ENCODE assay signal across 13 cellular contexts in the genomic region with DNA sequence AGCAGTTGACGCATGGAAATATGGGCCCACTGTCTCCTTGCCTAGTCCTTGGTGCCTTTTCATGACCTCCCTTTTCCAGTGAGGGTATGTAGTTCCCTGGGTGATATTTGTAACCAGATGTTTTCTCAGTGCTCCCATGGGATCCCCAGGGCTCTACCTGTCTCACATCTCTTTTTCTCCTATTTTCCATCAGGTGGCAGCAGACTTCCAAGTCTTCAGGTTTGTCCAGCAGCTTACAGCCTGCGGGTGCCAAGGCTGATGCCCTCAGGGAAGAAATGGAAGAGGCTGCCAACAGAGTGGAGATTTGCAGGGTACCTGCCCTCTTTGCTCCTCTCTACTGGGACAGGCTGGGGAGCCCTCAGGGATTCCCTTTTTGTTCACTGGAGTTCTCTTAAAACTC.
DNase-seq lines count a peak whose midpoint lies in the region; FAIRE-seq and TF ChIP-seq lines count a peak whose summit lies in the region.
"Had no signal": no experiment of that assay in that cellular context is flagged by ENCODE, and none has a peak within 500 bp of the region (broad histone marks: within the 10 kb centered on the region; RNA-seq: fewer than 3 reads in every experiment).

No MANE protein-coding gene starts in this region.

- no peak overlapping the region for H3K18ac ChIP-seq in trophoblast cell (ENCODE audit: low read length)

- no peak for TF ChIP-seq POLR2A in transverse colon (IDR thresholded peaks at IDR 0.05)

- H3K27me3 ChIP-seq in bronchial epithelial cell (ENCODE audit: control insufficient read depth, insufficient read depth, low read length) (no peaks in the 10 kb centered on the region), trophoblast cell (ENCODE audit: insufficient read depth, low read length) (no peaks in the 10 kb centered on the region), transverse colon (no peaks in the 10 kb centered on the region)
- H3K27me3 ChIP-seq: heart left ventricle had no signal

- intact Hi-C loops in transverse colon (cut with DNase I; ENCODE audit: low total_unique reads), result no loop called here

- H4K91ac ChIP-seq in trophoblast cell (ENCODE audit: low read depth, low read length), result no peak overlapping the region

- no peak overlapping the region for H2AFZ ChIP-seq in trophoblast cell (ENCODE audit: insufficient read depth, low read length, poor library complexity)

- TF ChIP-seq CTCF in bronchial epithelial cell (IDR thresholded peaks at IDR 0.05; ENCODE audit: insufficient read depth, low read length, severe bottlenecking), result peak; percentile 12
- no peak for TF ChIP-seq CTCF in transverse colon (IDR thresholded peaks at IDR 0.05)

- no peak overlapping the region for H3K4ac ChIP-seq in trophoblast cell (ENCODE audit: low read depth, low read length)

- no peak overlapping the region for H4K8ac ChIP-seq in trophoblast cell (ENCODE audit: low read depth, low read length)

- H3K4me2 ChIP-seq in trophoblast cell (ENCODE audit: low read length), result no peak overlapping the region

- H3K79me1 ChIP-seq in trophoblast cell (ENCODE audit: low read length), result no peaks in the 10 kb centered on the region

- DNase-seq in NCI-H2107 treated with DMSO at 0.1 percent for 48 hours (lab: John Stamatoyannopoulos, UW; ENCODE audit: unreplicated experiment), result peak; percentile 7
- no peak for DNase-seq in NCI-H2107 (lab: John Stamatoyannopoulos, UW)
- peak; percentile 3 for DNase-seq in NCI-H1105 (lab: John Stamatoyannopoulos, UW)
- DNase-seq in bronchial epithelial cell (ENCODE audit: low read depth), result peak; percentile 8
- DNase-seq in trophoblast cell, result peak; percentile 51 to 83
- DNase-seq in activated T-cell treated with anti-CD3 and anti-CD28 coated beads, Interleukin-2, amount 50 U/mL, for 48 hours, result no peak
- no peak for DNase-seq in NCI-H2196 treated with DMSO at 0.1 percent for 48 hours (lab: John Stamatoyannopoulos, UW; ENCODE audit: unreplicated experiment)
- no peak for DNase-seq in transverse colon
- DNase-seq: activated CD8-positive, alpha-beta memory T cell treated with anti-CD3 and anti-CD28 coated beads, Interleukin-2, amount 50 U/mL, for 48 hours; heart left ventricle; naive thymus-derived CD4-positive, alpha-beta T cell; NCI-H1436 treated with DMSO at 0.1 percent for 48 hours; stimulated activated CD4-positive, alpha-beta T cell treated with anti-CD3 and anti-CD28 coated beads, Interleukin-2, amount 100 ng/mL, for 24 hours had no signal

- no peak overlapping the region for H3K14ac ChIP-seq in trophoblast cell (ENCODE audit: low read length)

- H3K4me1 ChIP-seq in trophoblast cell (ENCODE audit: control insufficient read depth in 1 of 2, insufficient read depth in 2 of 2, low read length in 2 of 2) (no peaks in the 10 kb centered on the region), transverse colon (no peaks in the 10 kb centered on the region)

- no peak overlapping the region for H3K27ac ChIP-seq in trophoblast cell (ENCODE audit: low read depth, low read length)
- H3K27ac ChIP-seq in transverse colon, result no peak overlapping the region

- H2BK5ac ChIP-seq in trophoblast cell (ENCODE audit: low read depth, low read length, poor library complexity), result no peak overlapping the region

- FAIRE-seq in bronchial epithelial cell (lab: Jason Lieb, UNC), result no peak

- H2BK12ac ChIP-seq in trophoblast cell (ENCODE audit: low read length), result no peak overlapping the region

- no peak overlapping the region for H3K9ac ChIP-seq in trophoblast cell (ENCODE audit: low read length)

- H3K4me3 ChIP-seq in bronchial epithelial cell (ENCODE audit: low read depth, low read length), result no peak overlapping the region
- H3K4me3 ChIP-seq in trophoblast cell (ENCODE audit: low read depth, low read length), result no peak overlapping the region
- H3K4me3 ChIP-seq in transverse colon, result no peak overlapping the region
- H3K4me3 ChIP-seq: heart left ventricle had no signal

- no peak overlapping the region for H2BK120ac ChIP-seq in trophoblast cell (ENCODE audit: insufficient read depth, low read length, poor library complexity)

- in situ Hi-C loops in transverse colon (cut with MboI; ENCODE audit: low pct_ligation_motif_present in 1 of 4, low pct_unique_long_range_greater_than_20kb in 1 of 4, low sequenced_read_pairs in 3 of 4), result no loop called here

- H4K12ac ChIP-seq in trophoblast cell (ENCODE audit: low read depth, low read length), result no peak overlapping the region

- no peak for TF ChIP-seq EP300 in transverse colon (IDR thresholded peaks at IDR 0.05; ENCODE audit: low read depth)

- WGBS in trophoblast cell (ENCODE audit: extremely low coverage, insufficient coverage, insufficient read length), result no CpG with 5 or more reads among the region's 2 CpGs
- WGBS in transverse colon (ENCODE audit: low coverage in 1 of 2), 2 donors, result 55% methylated on average over 2 of the region's 2 CpGs; no CpG with 5 or more reads in 1 of the 2 donors

- no peak overlapping the region for H3K23ac ChIP-seq in trophoblast cell (ENCODE audit: low read length)

- H3K79me2 ChIP-seq in trophoblast cell (ENCODE audit: control insufficient read depth, insufficient read depth, low read length, poor library complexity), result no peaks in the 10 kb centered on the region

- H3K36me3 ChIP-seq in bronchial epithelial cell (ENCODE audit: control insufficient read depth, insufficient read depth, low read length) (no peaks in the 10 kb centered on the region), trophoblast cell (ENCODE audit: control insufficient read depth in 1 of 2, insufficient read depth in 2 of 2, low read length in 2 of 2) (no peaks in the 10 kb centered on the region), transverse colon (peaks cover 0 to 4% (median 0%) of the 10 kb centered on the region in 4 donors)

- no peak overlapping the region for H2AK5ac ChIP-seq in trophoblast cell (ENCODE audit: low read length)

- no peaks in the 10 kb centered on the region for H3K9me3 ChIP-seq in trophoblast cell (ENCODE audit: insufficient read depth, low read depth, low read length)
- no peaks in the 10 kb centered on the region for H3K9me3 ChIP-seq in transverse colon
- H3K9me3 ChIP-seq: heart left ventricle had no signal

Comparison
In these comparisons a context has a peak if more than half of its experiments do, and no peak if none do; other contexts are left out.
1. DNase-seq: peak in NCI-H2107 treated with DMSO at 0.1 percent for 48 hours (single experiment), NCI-H1105 (single experiment), bronchial epithelial cell (single experiment) and trophoblast cell (2 of 2); none in NCI-H2107 (single experiment), activated T-cell treated with anti-CD3 and anti-CD28 coated beads, Interleukin-2, amount 50 U/mL, for 48 hours (0 of 2), NCI-H2196 treated with DMSO at 0.1 percent for 48 hours (single experiment) and transverse colon (single experiment).